In the genomic region with DNA sequence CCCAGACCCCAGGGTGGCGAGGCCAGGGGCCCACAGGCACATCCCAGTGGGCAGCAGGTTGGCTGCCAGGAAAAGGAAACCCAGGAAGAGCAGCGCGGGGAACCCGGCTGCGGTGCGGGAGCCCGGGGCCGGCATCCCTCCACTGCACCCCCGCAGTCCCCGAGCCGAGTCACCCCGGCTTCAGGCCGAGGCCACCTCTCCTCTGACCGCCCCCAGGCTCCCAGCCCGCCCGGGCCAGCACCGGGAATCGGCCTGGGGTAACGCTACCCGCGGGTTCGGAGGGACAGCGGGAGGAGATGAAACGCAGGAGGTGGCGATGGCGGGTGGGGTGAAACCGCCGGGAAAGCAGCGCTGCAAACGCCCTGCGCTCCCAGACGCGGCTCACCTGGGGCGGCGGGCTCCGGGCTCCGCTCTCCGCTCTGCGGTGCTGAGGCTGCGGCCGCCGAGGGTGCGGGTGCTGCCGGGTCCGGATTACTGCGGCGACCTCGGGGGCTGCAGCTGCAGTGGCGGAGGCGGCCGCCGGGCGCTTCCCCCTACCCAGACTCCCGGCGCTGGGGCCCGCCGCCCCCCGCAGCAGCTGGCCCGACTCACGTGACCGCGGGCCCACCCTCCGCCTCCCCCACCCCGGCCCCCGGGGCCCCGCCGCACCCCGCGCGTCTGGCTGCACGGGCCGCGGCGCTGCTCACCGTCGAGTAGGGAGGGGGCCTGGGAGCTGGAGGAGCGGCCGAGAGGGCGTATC, we compare ENCODE assay signal across 8 cellular contexts. TPM values are rescaled to one million over a fixed set of nuclear protein-coding genes. Genes with fewer than 3 reads are reported as not detected.
DNase-seq lines count a peak whose midpoint lies in the region; ATAC-seq and TF ChIP-seq lines count a peak whose summit lies in the region.

A gene with protein sequence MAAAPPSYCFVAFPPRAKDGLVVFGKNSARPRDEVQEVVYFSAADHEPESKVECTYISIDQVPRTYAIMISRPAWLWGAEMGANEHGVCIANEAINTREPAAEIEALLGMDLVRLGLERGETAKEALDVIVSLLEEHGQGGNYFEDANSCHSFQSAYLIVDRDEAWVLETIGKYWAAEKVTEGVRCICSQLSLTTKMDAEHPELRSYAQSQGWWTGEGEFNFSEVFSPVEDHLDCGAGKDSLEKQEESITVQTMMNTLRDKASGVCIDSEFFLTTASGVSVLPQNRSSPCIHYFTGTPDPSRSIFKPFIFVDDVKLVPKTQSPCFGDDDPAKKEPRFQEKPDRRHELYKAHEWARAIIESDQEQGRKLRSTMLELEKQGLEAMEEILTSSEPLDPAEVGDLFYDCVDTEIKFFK (minus strand): TSS at position 545 of the 739 bp plus-strand sequence. CDS start 20,734 bp downstream, outside the sequence.

- H3K27ac ChIP-seq in BLaER1 (no peak within 1 kb of the TSS), SJSA1 (peak within 1 kb of the TSS; percentile 92)

- TF ChIP-seq POLR2A in GM19099 (IDR thresholded peaks at IDR 0.05; ENCODE audit: extremely low read depth, insufficient read length, low read depth), result peak; percentile 68

- peak within 1 kb of the TSS; percentile 94 to 100 (median 97) for H3K27ac Mint-ChIP-seq in brain

- peaks cover 19% of the 10 kb centered on the region for H3K36me3 Mint-ChIP-seq in brain

- peaks cover 25% of the 10 kb centered on the region for H3K4me1 Mint-ChIP-seq in brain

- no peaks in the 10 kb centered on the region for H3K4me1 ChIP-seq in BLaER1
- peaks cover 33% of the 10 kb centered on the region for H3K4me1 ChIP-seq in SJSA1 (replicated peaks)

- DNase-seq in SJSA1 (ENCODE audit: low read depth in 1 of 2, low spot score in 2 of 2) (peak; percentile 56), retinal pigment epithelial cell (ENCODE audit: low read depth) (no peak)

- H3K27me3 ChIP-seq in BLaER1 (peaks cover 55% of the 10 kb centered on the region), SJSA1 (replicated peaks) (no peaks in the 10 kb centered on the region)

- H3K4me3 ChIP-seq in BLaER1 (peak within 1 kb of the TSS; percentile 54), SJSA1 (peak within 1 kb of the TSS; percentile 95), iPS-11a (ENCODE audit: low read depth, low read length) (peak within 1 kb of the TSS; percentile 91), retinal pigment epithelial cell (ENCODE audit: low read length) (peak within 1 kb of the TSS; percentile 79)

- H3K9me3 ChIP-seq in BLaER1, result peaks cover 68% of the 10 kb centered on the region
- 0 out of 2 replicates have a peak, but pooled peaks cover 3% of the 10 kb centered on the region for H3K9me3 ChIP-seq in SJSA1 (replicated peaks)

- H3K36me3 ChIP-seq in BLaER1, result peaks cover 8% of the 10 kb centered on the region; the same call in 1 of the 2 replicates
- H3K36me3 ChIP-seq in SJSA1, result peaks cover 12% of the 10 kb centered on the region

- H4K20me1 ChIP-seq in BLaER1, result no peaks in the 10 kb centered on the region

- TF ChIP-seq CTCF in brain (conservative IDR thresholded peaks at IDR 0.05) (peak in 1 of 2 experiments; percentile 28), retinal pigment epithelial cell (conservative IDR thresholded peaks at IDR 0.05; ENCODE audit: low read depth, low read length) (no peak)

- peaks cover 14 to 49% (median 27%) of the 10 kb centered on the region in 5 experiments for H3K9me3 Mint-ChIP-seq in brain

- peak within 1 kb of the TSS; percentile 84 to 97 (median 93) for H3K4me3 Mint-ChIP-seq in brain

- H3K9ac ChIP-seq in BLaER1, result no peak within 1 kb of the TSS

- H3K4me2 ChIP-seq in BLaER1, result no peak within 1 kb of the TSS

- peak; percentile 24 for ATAC-seq in HG03378 (IDR thresholded peaks at IDR 0.05; ENCODE audit: unreplicated experiment)
- no peak for ATAC-seq in HG03139 (IDR thresholded peaks at IDR 0.05; ENCODE audit: unreplicated experiment)

- H3K27me3 Mint-ChIP-seq in brain, result peaks cover 7% of the 10 kb centered on the region

RNA-seq across cellular contexts. Expression of the gene that starts here (rescaled TPM):
- total RNA-seq in SJSA1 (2014; rRNA removed; shearing (Covaris generic)), result 56.4 and 81.6 TPM in 2 replicates
- polyA plus RNA-seq in brain (ENCODE audit: insufficient read depth, low read depth, low replicate concordance), result 142 TPM
